8 cellular contexts compared by ENCODE assay signal in genomic region chr6:3227363-3228045, GRCh38. TPM values are rescaled to one million over a fixed set of nuclear protein-coding genes. Genes with fewer than 3 reads are reported as not detected.
DNase-seq lines count a peak whose midpoint lies in the region; ATAC-seq and TF ChIP-seq lines count a peak whose summit lies in the region.

TSS of gene TUBB2B (minus strand) at chr6:3227653. CDS start at chr6:3227543, 110 bp downstream.

- intact Hi-C loops in esophagus squamous epithelium (cut with DNase I), result no loop called here

- H3K9me3 ChIP-seq in Karpas-422 (ENCODE audit: low read length) (no peaks in the 10 kb centered on the region), esophagus squamous epithelium (no peaks in the 10 kb centered on the region)

- ATAC-seq in natural killer cell treated with Interleukin-12 subunit alpha and Interleukin-12 subunit beta and Interleukin-15 and Interleukin-18, amount 100 ng/mL, for 72 hours, result peak; percentile 27 to 54
- no peak for ATAC-seq in HG03159 (IDR thresholded peaks at IDR 0.05; ENCODE audit: unreplicated experiment)
- no peak for ATAC-seq in GM18519 (IDR thresholded peaks at IDR 0.05; ENCODE audit: low FRiP score, unreplicated experiment)

- peaks cover 27 to 34% of the 10 kb centered on the region in 2 donors for H3K4me1 Mint-ChIP-seq in natural killer cell treated with Interleukin-12 subunit alpha and Interleukin-12 subunit beta and Interleukin-15 and Interleukin-18, amount 100 ng/mL, for 72 hours (ENCODE audit: low read depth in 2 of 2)

- no peak within 1 kb of the TSS for H3K9ac ChIP-seq in Karpas-422 (ENCODE audit: low read length)

- DNase-seq in DMS114 treated with DMSO at 0.1 percent for 48 hours (lab: John Stamatoyannopoulos, UW; ENCODE audit: unreplicated experiment) (peak; percentile 71), Karpas-422 (peak; percentile 5), SHP77 treated with DMSO at 0.1 percent for 48 hours (lab: John Stamatoyannopoulos, UW) (peak; percentile 74), esophagus squamous epithelium (lab: John Stamatoyannopoulos, UW) (no peak), NAMALWA (ENCODE audit: low spot score) (no peak)
- no peak for DNase-seq in natural killer cell treated with Interleukin-12 subunit alpha and Interleukin-12 subunit beta and Interleukin-15 and Interleukin-18, amount 100 ng/mL, for 72 hours (ENCODE audit: low spot score)

- H3K4me3 Mint-ChIP-seq in natural killer cell treated with Interleukin-12 subunit alpha and Interleukin-12 subunit beta and Interleukin-15 and Interleukin-18, amount 100 ng/mL, for 72 hours, result peak within 1 kb of the TSS; percentile 73

- H3K4me1 ChIP-seq in Karpas-422 (ENCODE audit: low read length), result no peaks in the 10 kb centered on the region; the same call in 1 of the 2 replicates
- H3K4me1 ChIP-seq in esophagus squamous epithelium, result peaks cover 36 to 63% (median 48%) of the 10 kb centered on the region in 3 donors

- no peaks in the 10 kb centered on the region for H3K36me3 ChIP-seq in Karpas-422 (ENCODE audit: insufficient read depth, low read length)
- H3K36me3 ChIP-seq in esophagus squamous epithelium, result no peaks in the 10 kb centered on the region

- 0 to 2% methylated on average over 7 to 15 of the region's 66 CpGs for WGBS in esophagus squamous epithelium, 2 donors

- H2AFZ ChIP-seq in Karpas-422 (ENCODE audit: low read length), result no peak within 1 kb of the TSS

- no peaks in the 10 kb centered on the region for H3K27me3 ChIP-seq in Karpas-422 (ENCODE audit: low read length)
- H3K27me3 ChIP-seq in esophagus squamous epithelium, result peaks cover 18 to 73% (median 41%) of the 10 kb centered on the region in 4 donors

- no peak within 1 kb of the TSS for H3K27ac ChIP-seq in Karpas-422 (ENCODE audit: low read length)
- peak within 1 kb of the TSS in 3 of 4 donors; percentile 1 to 16 (median 12) for H3K27ac ChIP-seq in esophagus squamous epithelium

- no peak within 1 kb of the TSS for H3K27ac Mint-ChIP-seq in natural killer cell treated with Interleukin-12 subunit alpha and Interleukin-12 subunit beta and Interleukin-15 and Interleukin-18, amount 100 ng/mL, for 72 hours

- no peaks in the 10 kb centered on the region for H3K79me2 ChIP-seq in Karpas-422 (ENCODE audit: low read length)

- TF ChIP-seq CTCF in esophagus squamous epithelium (IDR thresholded peaks at IDR 0.05), result no peak

- H3K9me3 Mint-ChIP-seq in natural killer cell treated with Interleukin-12 subunit alpha and Interleukin-12 subunit beta and Interleukin-15 and Interleukin-18, amount 100 ng/mL, for 72 hours, result no peaks in the 10 kb centered on the region

- TF ChIP-seq POLR2A in esophagus squamous epithelium (IDR thresholded peaks at IDR 0.05), result no peak

- no peak within 1 kb of the TSS for H3K4me2 ChIP-seq in Karpas-422 (ENCODE audit: low read depth, low read length, poor library complexity, severe bottlenecking)

- H4K20me1 ChIP-seq in Karpas-422 (ENCODE audit: insufficient read depth, low read depth, low read length), result no peaks in the 10 kb centered on the region

- no peaks in the 10 kb centered on the region for H3K9me2 ChIP-seq in Karpas-422 (replicated peaks; ENCODE audit: insufficient read depth, low read length)

- H3K36me3 Mint-ChIP-seq in natural killer cell treated with Interleukin-12 subunit alpha and Interleukin-12 subunit beta and Interleukin-15 and Interleukin-18, amount 100 ng/mL, for 72 hours, result no peaks in the 10 kb centered on the region

- H3K4me3 ChIP-seq in Karpas-422 (ENCODE audit: low read length), result no peak within 1 kb of the TSS
- peak within 1 kb of the TSS; percentile 9 to 66 (median 44) for H3K4me3 ChIP-seq in esophagus squamous epithelium

- H3K27me3 Mint-ChIP-seq in natural killer cell treated with Interleukin-12 subunit alpha and Interleukin-12 subunit beta and Interleukin-15 and Interleukin-18, amount 100 ng/mL, for 72 hours, result peaks cover 54 to 68% of the 10 kb centered on the region in 2 donors

RNA-seq across cellular contexts. Expression of gene TUBB2B, which starts in this region (rescaled TPM):
- total RNA-seq in Karpas-422 (2014; rRNA removed; shearing (Covaris generic); ENCODE audit: low replicate concordance), result 0.34 TPM in 1 of 2 replicates, not detected in the other
- total RNA-seq in esophagus squamous epithelium, result 1 to 10 TPM; 1.6 to 5.0 (median 3.2) TPM
- not detected for total RNA-seq in natural killer cell treated with Interleukin-12 subunit alpha and Interleukin-12 subunit beta and Interleukin-15 and Interleukin-18, amount 100 ng/mL, for 72 hours

Comparison
In these comparisons a context has a peak if more than half of its experiments do, and no peak if none do; other contexts are left out.
1. Peak in DNase-seq in Karpas-422; RNA of the gene not detected or under 1 TPM.
2. Peak in ATAC-seq in natural killer cell treated with Interleukin-12 subunit alpha and Interleukin-12 subunit beta and Interleukin-15 and Interleukin-18, amount 100 ng/mL, for 72 hours; RNA of the gene not detected or under 1 TPM.
3. DNase-seq: peak in DMS114 treated with DMSO at 0.1 percent for 48 hours (single experiment) and SHP77 treated with DMSO at 0.1 percent for 48 hours (single experiment); none in esophagus squamous epithelium (single experiment), natural killer cell treated with Interleukin-12 subunit alpha and Interleukin-12 subunit beta and Interleukin-15 and Interleukin-18, amount 100 ng/mL, for 72 hours (single experiment) and NAMALWA (single experiment).